Comparison of ENCODE assay signal across 17 cellular contexts in genomic region chr1:59967780-59968179, GRCh38. TPM values are rescaled to one million over a fixed set of nuclear protein-coding genes. Genes with fewer than 3 reads are reported as not detected.
DNase-seq lines count a peak whose midpoint lies in the region; ATAC-seq, FAIRE-seq and TF ChIP-seq lines count a peak whose summit lies in the region.
"Had no signal": no experiment of that assay in that cellular context is flagged by ENCODE, and none has a peak within 500 bp of the region (broad histone marks: within the 10 kb centered on the region; RNA-seq: fewer than 3 reads in every experiment).

No MANE protein-coding gene starts in this region.

- POLR2A ChIA-PET in CD4-positive, alpha-beta memory T cell (lab: Charles Lee; ENCODE audit: partially characterized antibody): no interaction called here

- DNase-seq in NCI-H146 treated with DMSO at 0.1 percent for 48 hours (lab: John Stamatoyannopoulos, UW; ENCODE audit: unreplicated experiment) (peak; percentile 56), WERI-Rb-1 (no peak), RCC 7860 (ENCODE audit: low spot score) (no peak)
- DNase-seq in CD4-positive, alpha-beta memory T cell: no peak
- DNase-seq: Karpas-422, NCI-H187 treated with DMSO at 0.1 percent for 48 hours, NCI-H526 treated with DMSO at 0.1 percent for 48 hours had no signal

- no peak overlapping the region for H3K9ac ChIP-seq in BLaER1

- CTCF ChIA-PET in CD4-positive, alpha-beta memory T cell (lab: Charles Lee; ENCODE audit: partially characterized antibody): interaction anchor here (8.2 kb wide), 1 partner anchor 11 kb away, joined by 46 read pairs; no protein-coding TSS in a partner anchor

- no peak overlapping the region for H3K4me3 Mint-ChIP-seq in nephron
- H3K4me3 Mint-ChIP-seq in CD4-positive, alpha-beta memory T cell: no peak overlapping the region
- H3K4me3 Mint-ChIP-seq: CD14-positive monocyte, IgD-negative memory B cell had no signal

- H3K9me3 Mint-ChIP-seq in nephron: no peaks in the 10 kb centered on the region
- no peaks in the 10 kb centered on the region for H3K9me3 Mint-ChIP-seq in CD4-positive, alpha-beta memory T cell
- H3K9me3 Mint-ChIP-seq: IgD-negative memory B cell had no signal

- H3K27ac ChIP-seq in BLaER1 (no peak overlapping the region), WERI-Rb-1 (peak overlapping the region; percentile 82)
- no peak overlapping the region for H3K27ac ChIP-seq in CD4-positive, alpha-beta memory T cell (ENCODE audit: low read depth, low read length)

- peaks cover 32% of the 10 kb centered on the region for H3K4me1 Mint-ChIP-seq in nephron
- peaks cover 0 to 6% (median 4%) of the 10 kb centered on the region in 4 donors for H3K4me1 Mint-ChIP-seq in CD4-positive, alpha-beta memory T cell

- H3K36me3 Mint-ChIP-seq in nephron (ENCODE audit: low read depth): no peaks in the 10 kb centered on the region
- H3K36me3 Mint-ChIP-seq in CD4-positive, alpha-beta memory T cell: no peaks in the 10 kb centered on the region
- H3K36me3 Mint-ChIP-seq: CD14-positive monocyte had no signal

- no peak for FAIRE-seq in RCC 7860 (lab: Jason Lieb, UNC)
- FAIRE-seq: D721Med, H54 had no signal

- H4K20me1 ChIP-seq in BLaER1: no peaks in the 10 kb centered on the region

- peak overlapping the region; percentile 40 to 69 (median 66) for H3K27ac Mint-ChIP-seq in nephron
- H3K27ac Mint-ChIP-seq in CD4-positive, alpha-beta memory T cell: no peak overlapping the region
- H3K27ac Mint-ChIP-seq: CD14-positive monocyte, IgD-negative memory B cell had no signal

- H3K27me3 Mint-ChIP-seq in nephron (ENCODE audit: low read depth): peaks cover 6% of the 10 kb centered on the region
- H3K27me3 Mint-ChIP-seq in CD4-positive, alpha-beta memory T cell: peaks cover 0 to 7% of the 10 kb centered on the region in 2 donors

- H3K4me1 ChIP-seq in BLaER1: peaks cover 11% of the 10 kb centered on the region
- peaks cover 6% of the 10 kb centered on the region for H3K4me1 ChIP-seq in CD4-positive, alpha-beta memory T cell (ENCODE audit: insufficient read depth, low read length)

- H3K9me3 ChIP-seq in BLaER1: no peaks in the 10 kb centered on the region
- H3K9me3 ChIP-seq in WERI-Rb-1 (ENCODE audit: severe bottlenecking): no peaks in the 10 kb centered on the region
- H3K9me3 ChIP-seq in CD4-positive, alpha-beta memory T cell (ENCODE audit: control insufficient read depth in 1 of 2, low read length in 2 of 2): no peaks in the 10 kb centered on the region

- no peaks in the 10 kb centered on the region for H3K36me3 ChIP-seq in BLaER1
- H3K36me3 ChIP-seq in WERI-Rb-1: no peaks in the 10 kb centered on the region
- no peaks in the 10 kb centered on the region for H3K36me3 ChIP-seq in CD4-positive, alpha-beta memory T cell (ENCODE audit: insufficient read depth, low read length)

- H3K4me2 ChIP-seq in BLaER1: 0 out of 2 replicates have a peak overlapping the region, but pooled peaks have one; percentile 18

- no peak for ATAC-seq in GM19395 (IDR thresholded peaks at IDR 0.05; ENCODE audit: unreplicated experiment)
- ATAC-seq: Panc1, SK-N-SH treated with all-trans-retinoic acid at 6 μM for 48 hours had no signal

- H3K27me3 ChIP-seq in BLaER1 (no peaks in the 10 kb centered on the region), WERI-Rb-1 (ENCODE audit: insufficient read depth, low read depth, severe bottlenecking) (no peaks in the 10 kb centered on the region)
- no peaks in the 10 kb centered on the region for H3K27me3 ChIP-seq in CD4-positive, alpha-beta memory T cell (ENCODE audit: insufficient read depth, low read length)

- H3K4me3 ChIP-seq in BLaER1 (no peak overlapping the region), WERI-Rb-1 (ENCODE audit: low read depth, low read length) (no peak overlapping the region)
- H3K4me3 ChIP-seq in CD4-positive, alpha-beta memory T cell (ENCODE audit: low read length in 2 of 2): no peak overlapping the region

- intact Hi-C loops in CD4-positive, alpha-beta memory T cell (cut with micrococcal nuclease): no loop called here

- no peak for TF ChIP-seq CTCF in WERI-Rb-1 (IDR thresholded peaks at IDR 0.05; ENCODE audit: low read depth, low read length)
- no peak for TF ChIP-seq CTCF in nephron (IDR thresholded peaks at IDR 0.05; ENCODE audit: unreplicated experiment in 3 of 3)

RNA-seq across cellular contexts. Expression of gene CYP2J2, which starts 41.2 kb away (rescaled TPM):
- under 1 TPM; 0.20 to 0.28 TPM for total RNA-seq in CD4-positive, alpha-beta memory T cell
- polyA plus RNA-seq in CD4-positive, alpha-beta memory T cell: under 1 TPM in 1 of 2 donors, not detected in 1; 0.59 TPM
- total RNA-seq: A172 had no signal
- polyA plus RNA-seq: CD14-positive monocyte had no signal

Comparison
In these comparisons a context has a peak if more than half of its experiments do, and no peak if none do; other contexts are left out.
1. H3K27ac Mint-ChIP-seq: peak in nephron (3 of 3); none in CD4-positive, alpha-beta memory T cell (0 of 7).